In the genomic region with DNA sequence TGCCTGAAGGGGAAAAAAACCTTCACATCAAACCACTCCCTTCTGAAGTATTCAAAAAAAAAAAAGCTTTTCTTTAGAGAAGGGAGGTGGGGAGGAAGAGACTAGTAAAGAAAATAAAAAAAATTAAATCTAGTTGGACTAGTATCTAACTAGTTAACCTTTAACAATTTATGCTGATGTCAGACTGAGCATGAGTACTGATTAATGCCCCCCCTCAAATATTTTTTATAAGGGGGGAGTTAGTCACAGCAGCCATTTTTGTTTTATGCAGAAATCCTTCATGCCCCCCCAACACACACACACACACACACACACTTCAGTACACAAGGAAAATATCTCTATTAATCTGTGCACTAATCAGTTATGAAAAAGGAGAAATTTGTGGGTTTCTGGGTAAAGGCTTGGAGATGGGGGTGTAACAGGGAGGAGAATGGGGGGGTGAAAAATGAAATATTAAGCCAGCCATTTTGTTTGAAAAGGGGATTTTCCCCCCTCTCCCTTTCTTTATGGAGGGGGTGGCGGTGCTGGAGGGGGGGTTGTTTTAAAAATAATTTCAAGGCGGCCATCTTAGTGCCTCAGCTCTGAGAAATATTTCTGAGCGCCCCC, we compare ENCODE assay signal across 8 cellular contexts. TPM values are rescaled to one million over a fixed set of nuclear protein-coding genes. Genes with fewer than 3 reads are reported as not detected.
DNase-seq lines count a peak whose midpoint lies in the region; ATAC-seq and FAIRE-seq lines count a peak whose summit lies in the region.

No MANE protein-coding gene starts in this region.

- H3K4me3 Mint-ChIP-seq in activated T-helper 1 cell treated with anti-CD3 and anti-CD28 coated beads, Interleukin-12 subunit alpha, Interleukin-12 subunit beta, Interleukin-2, Interleukin-4 antibody, amounts not matched to agents 30 ng/mL and 10 ng/mL and 1 ng/mL, durations not matched to agents 14 hours and 24 hours and 36 hours, result peak overlapping the region; percentile 69

- no peak overlapping the region for H3K27ac ChIP-seq in iPS-20b (ENCODE audit: low read length)

- peak; percentile 60 for FAIRE-seq in G401.6 (lab: Jason Lieb, UNC)

- peaks cover 22% of the 10 kb centered on the region; the same call in 1 of the 2 replicates for H3K4me1 ChIP-seq in iPS-20b (ENCODE audit: insufficient read depth, low read length)

- no peaks in the 10 kb centered on the region for H3K4me1 Mint-ChIP-seq in activated T-helper 1 cell treated with anti-CD3 and anti-CD28 coated beads, Interleukin-12 subunit alpha, Interleukin-12 subunit beta, Interleukin-2, Interleukin-4 antibody, amounts not matched to agents 30 ng/mL and 10 ng/mL and 1 ng/mL, durations not matched to agents 14 hours and 24 hours and 36 hours (ENCODE audit: low read depth)

- H3K36me3 ChIP-seq in iPS-20b (ENCODE audit: insufficient read depth, low read depth, low read length), result peaks cover 14% of the 10 kb centered on the region

- no peak overlapping the region for H3K9ac ChIP-seq in iPS-20b (ENCODE audit: low read depth, low read length)

- intact Hi-C loops in activated T-helper 1 cell treated with anti-CD3 and anti-CD28 coated beads, Interleukin-12 subunit alpha, Interleukin-12 subunit beta, Interleukin-2, Interleukin-4 antibody, amounts not matched to agents 30 ng/mL and 10 ng/mL and 1 ng/mL, durations not matched to agents 14 hours and 24 hours and 36 hours (cut with micrococcal nuclease), result no loop called here
- intact Hi-C loops in head of caudate nucleus (cut with DNase I), result no loop called here

- peaks cover 1% of the 10 kb centered on the region for H3K36me3 Mint-ChIP-seq in activated T-helper 1 cell treated with anti-CD3 and anti-CD28 coated beads, Interleukin-12 subunit alpha, Interleukin-12 subunit beta, Interleukin-2, Interleukin-4 antibody, amounts not matched to agents 30 ng/mL and 10 ng/mL and 1 ng/mL, durations not matched to agents 14 hours and 24 hours and 36 hours (ENCODE audit: low read depth)

- H3K9me3 Mint-ChIP-seq in activated T-helper 1 cell treated with anti-CD3 and anti-CD28 coated beads, Interleukin-12 subunit alpha, Interleukin-12 subunit beta, Interleukin-2, Interleukin-4 antibody, amounts not matched to agents 30 ng/mL and 10 ng/mL and 1 ng/mL, durations not matched to agents 14 hours and 24 hours and 36 hours, result no peaks in the 10 kb centered on the region

- ATAC-seq in HG03571 (IDR thresholded peaks at IDR 0.05; ENCODE audit: unreplicated experiment), result no peak
- ATAC-seq in left lobe of liver, result no peak

- H3K9me3 ChIP-seq in iPS-20b (ENCODE audit: insufficient read depth, low read depth, low read length), result no peaks in the 10 kb centered on the region

- peak overlapping the region; percentile 28; the same call in 1 of the 2 replicates for H3K4me3 ChIP-seq in iPS-20b (ENCODE audit: low read length)

- DNase-seq in NCI-H2171 (lab: John Stamatoyannopoulos, UW) (peak; percentile 59), head of caudate nucleus (no peak), left lobe of liver (ENCODE audit: low spot score) (no peak)
- peak; percentile 11 for DNase-seq in activated T-helper 1 cell treated with anti-CD3 and anti-CD28 coated beads, Interleukin-12 subunit alpha, Interleukin-12 subunit beta, Interleukin-2, Interleukin-4 antibody, amounts not matched to agents 30 ng/mL and 10 ng/mL and 1 ng/mL, durations not matched to agents 14 hours and 24 hours and 36 hours (ENCODE audit: low spot score)
- peak; percentile 21 for DNase-seq in stimulated activated naive CD4-positive, alpha-beta T cell treated with Interleukin-2 at 50 U/mL for 16 hours (lab: John Stamatoyannopoulos, UW)

- no peaks in the 10 kb centered on the region for H3K27me3 Mint-ChIP-seq in activated T-helper 1 cell treated with anti-CD3 and anti-CD28 coated beads, Interleukin-12 subunit alpha, Interleukin-12 subunit beta, Interleukin-2, Interleukin-4 antibody, amounts not matched to agents 30 ng/mL and 10 ng/mL and 1 ng/mL, durations not matched to agents 14 hours and 24 hours and 36 hours (ENCODE audit: insufficient read depth)

- H3K27ac Mint-ChIP-seq in activated T-helper 1 cell treated with anti-CD3 and anti-CD28 coated beads, Interleukin-12 subunit alpha, Interleukin-12 subunit beta, Interleukin-2, Interleukin-4 antibody, amounts not matched to agents 30 ng/mL and 10 ng/mL and 1 ng/mL, durations not matched to agents 14 hours and 24 hours and 36 hours, result peak overlapping the region; percentile 65

- H3K27me3 ChIP-seq in iPS-20b (ENCODE audit: insufficient read depth, low read length), result peaks cover 20% of the 10 kb centered on the region; the same call in 1 of the 2 replicates

RNA-seq across cellular contexts. Expression of gene CHD3, which starts 4.7 kb away (rescaled TPM):
- total RNA-seq in activated T-helper 1 cell treated with anti-CD3 and anti-CD28 coated beads, Interleukin-12 subunit alpha, Interleukin-12 subunit beta, Interleukin-2, Interleukin-4 antibody, amounts not matched to agents 30 ng/mL and 10 ng/mL and 1 ng/mL, durations not matched to agents 14 hours and 24 hours and 36 hours, result 125 and 133 TPM in 2 replicates
- 5.7 TPM for total RNA-seq in left lobe of liver

RNA-seq across cellular contexts. Expression of gene CYB5D1, which starts 26.1 kb away (rescaled TPM):
- total RNA-seq in activated T-helper 1 cell treated with anti-CD3 and anti-CD28 coated beads, Interleukin-12 subunit alpha, Interleukin-12 subunit beta, Interleukin-2, Interleukin-4 antibody, amounts not matched to agents 30 ng/mL and 10 ng/mL and 1 ng/mL, durations not matched to agents 14 hours and 24 hours and 36 hours, result 11.8 and 12.7 TPM in 2 replicates
- total RNA-seq in left lobe of liver, result 12.4 TPM

RNA-seq across cellular contexts. Expression of gene NAA38, which starts 26.5 kb away (rescaled TPM):
- 36.4 and 43.5 TPM in 2 replicates for total RNA-seq in activated T-helper 1 cell treated with anti-CD3 and anti-CD28 coated beads, Interleukin-12 subunit alpha, Interleukin-12 subunit beta, Interleukin-2, Interleukin-4 antibody, amounts not matched to agents 30 ng/mL and 10 ng/mL and 1 ng/mL, durations not matched to agents 14 hours and 24 hours and 36 hours
- total RNA-seq in left lobe of liver, result 33.5 TPM

RNA-seq across cellular contexts. Expression of gene TMEM88, which starts 29.0 kb away (rescaled TPM):
- total RNA-seq in activated T-helper 1 cell treated with anti-CD3 and anti-CD28 coated beads, Interleukin-12 subunit alpha, Interleukin-12 subunit beta, Interleukin-2, Interleukin-4 antibody, amounts not matched to agents 30 ng/mL and 10 ng/mL and 1 ng/mL, durations not matched to agents 14 hours and 24 hours and 36 hours, result 7.4 TPM in 2 replicates
- 1.3 TPM for total RNA-seq in left lobe of liver

RNA-seq across cellular contexts. Expression of gene RNF227, which starts 32.2 kb away (rescaled TPM):
- 6.2 and 6.3 TPM in 2 replicates for total RNA-seq in activated T-helper 1 cell treated with anti-CD3 and anti-CD28 coated beads, Interleukin-12 subunit alpha, Interleukin-12 subunit beta, Interleukin-2, Interleukin-4 antibody, amounts not matched to agents 30 ng/mL and 10 ng/mL and 1 ng/mL, durations not matched to agents 14 hours and 24 hours and 36 hours
- 0.23 TPM for total RNA-seq in left lobe of liver

Comparison
In these comparisons a context has a peak if more than half of its experiments do, and no peak if none do; other contexts are left out.
1. DNase-seq: peak in NCI-H2171 (single experiment), activated T-helper 1 cell treated with anti-CD3 and anti-CD28 coated beads, Interleukin-12 subunit alpha, Interleukin-12 subunit beta, Interleukin-2, Interleukin-4 antibody, amounts not matched to agents 30 ng/mL and 10 ng/mL and 1 ng/mL, durations not matched to agents 14 hours and 24 hours and 36 hours (single experiment) and stimulated activated naive CD4-positive, alpha-beta T cell treated with Interleukin-2 at 50 U/mL for 16 hours (single experiment); none in head of caudate nucleus (0 of 42) and left lobe of liver (single experiment).
2. RNA of gene CHD3, which starts 4.7 kb away (total RNA-seq): 125 to 133 TPM in activated T-helper 1 cell treated with anti-CD3 and anti-CD28 coated beads, Interleukin-12 subunit alpha, Interleukin-12 subunit beta, Interleukin-2, Interleukin-4 antibody, amounts not matched to agents 30 ng/mL and 10 ng/mL and 1 ng/mL, durations not matched to agents 14 hours and 24 hours and 36 hours; 5.7 TPM in left lobe of liver (single experiment); every median in the first group is over 10 times any median in the second.